Comparison of ENCODE assay signal across 2 cellular contexts in the genomic region with DNA sequence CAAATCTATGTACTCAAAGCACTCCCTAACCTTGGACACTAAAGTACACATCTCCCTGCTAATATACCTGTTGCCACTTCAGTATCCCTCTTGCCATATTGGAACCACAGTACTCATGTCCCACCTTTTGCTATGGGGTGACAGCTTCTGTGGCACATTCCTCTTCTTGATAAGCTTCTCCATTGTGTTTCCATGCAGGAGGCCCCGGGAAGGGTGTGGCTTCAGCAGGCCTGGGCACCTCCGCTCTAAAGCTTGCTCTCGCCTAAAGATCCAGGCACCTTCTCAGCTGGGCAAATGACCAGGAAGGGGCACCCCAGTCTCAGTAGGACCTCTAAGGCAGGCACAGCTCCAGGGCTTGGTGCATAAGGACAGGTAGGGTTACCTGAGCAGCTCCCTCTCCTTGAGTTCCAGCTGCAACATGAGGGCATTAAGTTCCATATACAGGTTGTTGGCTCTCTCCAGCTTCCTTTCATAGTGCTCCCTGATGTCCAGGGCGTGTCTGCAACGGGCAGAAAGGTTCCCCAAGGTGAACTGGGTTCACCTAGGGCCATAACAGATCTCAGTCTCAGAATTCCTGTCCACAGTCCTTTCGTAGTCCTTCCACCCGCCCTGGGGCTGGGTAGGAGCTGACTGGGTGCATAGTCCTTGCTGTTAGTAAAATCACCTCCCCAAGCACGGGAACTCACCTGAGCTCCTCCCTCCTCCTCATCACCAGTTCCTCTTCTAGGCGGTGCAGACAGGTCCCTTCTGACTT.
A peak's percentile ranks its signal among the peaks of the same experiment; 100 is the strongest.
TF ChIP-seq lines count a peak whose summit lies in the region.

No MANE protein-coding gene starts in this region.

TF ChIP-seq in HCT116, 20 proteins besides CTCF, POLR2A, EP300 and RAD21:
- TF ChIP-seq POLR2AphosphoS5 (IDR thresholded peaks at IDR 0.05; ENCODE audit: low read depth, low read length) (peak; percentile 51), CEBPB (IDR thresholded peaks at IDR 0.05; ENCODE audit: low read depth) (no peak)

TF ChIP-seq in K562, 482 proteins besides CTCF, POLR2A, EP300 and RAD21:
- TF ChIP-seq POLR2H (tag; IDR thresholded peaks at IDR 0.05; ENCODE audit: low read depth) (no peak), ZNF408 (CRISPR knock-in tag; IDR thresholded peaks at IDR 0.05; ENCODE audit: low read depth) (no peak), SUPT5H (IDR thresholded peaks at IDR 0.05) (peak; percentile 61), POLR2B (IDR thresholded peaks at IDR 0.05; ENCODE audit: low read depth, partially characterized antibody) (peak; percentile 67), POLR2AphosphoS5 (IDR thresholded peaks at IDR 0.05; ENCODE audit: control insufficient read depth, insufficient read depth, low read depth, low read length) (peak; percentile 47; the same call in 1 of the 2 replicates), FOXA1 (IDR thresholded peaks at IDR 0.05; ENCODE audit: borderline replicate concordance) (no peak), CTBP1 (IDR thresholded peaks at IDR 0.05; ENCODE audit: borderline replicate concordance) (no peak), CBFA2T2 (conservative IDR thresholded peaks at IDR 0.05) (no peak), SIRT6 (IDR thresholded peaks at IDR 0.05; ENCODE audit: low read depth, low read length) (peak; percentile 60), MED1 (CRISPR knock-in tag; IDR thresholded peaks at IDR 0.05; ENCODE audit: borderline replicate concordance) (no peak)
- TF ChIP-seq, protein P1, sequence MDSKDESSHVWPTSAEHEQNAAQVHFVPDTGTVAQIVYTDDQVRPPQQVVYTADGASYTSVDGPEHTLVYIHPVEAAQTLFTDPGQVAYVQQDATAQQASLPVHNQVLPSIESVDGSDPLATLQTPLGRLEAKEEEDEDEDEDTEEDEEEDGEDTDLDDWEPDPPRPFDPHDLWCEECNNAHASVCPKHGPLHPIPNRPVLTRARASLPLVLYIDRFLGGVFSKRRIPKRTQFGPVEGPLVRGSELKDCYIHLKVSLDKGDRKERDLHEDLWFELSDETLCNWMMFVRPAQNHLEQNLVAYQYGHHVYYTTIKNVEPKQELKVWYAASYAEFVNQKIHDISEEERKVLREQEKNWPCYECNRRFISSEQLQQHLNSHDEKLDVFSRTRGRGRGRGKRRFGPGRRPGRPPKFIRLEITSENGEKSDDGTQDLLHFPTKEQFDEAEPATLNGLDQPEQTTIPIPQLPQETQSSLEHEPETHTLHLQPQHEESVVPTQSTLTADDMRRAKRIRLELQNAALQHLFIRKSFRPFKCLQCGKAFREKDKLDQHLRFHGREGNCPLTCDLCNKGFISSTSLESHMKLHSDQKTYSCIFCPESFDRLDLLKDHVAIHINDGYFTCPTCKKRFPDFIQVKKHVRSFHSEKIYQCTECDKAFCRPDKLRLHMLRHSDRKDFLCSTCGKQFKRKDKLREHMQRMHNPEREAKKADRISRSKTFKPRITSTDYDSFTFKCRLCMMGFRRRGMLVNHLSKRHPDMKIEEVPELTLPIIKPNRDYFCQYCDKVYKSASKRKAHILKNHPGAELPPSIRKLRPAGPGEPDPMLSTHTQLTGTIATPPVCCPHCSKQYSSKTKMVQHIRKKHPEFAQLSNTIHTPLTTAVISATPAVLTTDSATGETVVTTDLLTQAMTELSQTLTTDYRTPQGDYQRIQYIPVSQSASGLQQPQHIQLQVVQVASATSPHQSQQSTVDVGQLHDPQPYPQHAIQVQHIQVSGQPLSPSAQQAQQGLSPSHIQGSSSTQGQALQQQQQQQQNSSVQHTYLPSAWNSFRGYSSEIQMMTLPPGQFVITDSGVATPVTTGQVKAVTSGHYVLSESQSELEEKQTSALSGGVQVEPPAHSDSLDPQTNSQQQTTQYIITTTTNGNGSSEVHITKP (IDR thresholded peaks at IDR 0.05; ENCODE audit: partially characterized antibody) = no peak
- TF ChIP-seq, protein P2, sequence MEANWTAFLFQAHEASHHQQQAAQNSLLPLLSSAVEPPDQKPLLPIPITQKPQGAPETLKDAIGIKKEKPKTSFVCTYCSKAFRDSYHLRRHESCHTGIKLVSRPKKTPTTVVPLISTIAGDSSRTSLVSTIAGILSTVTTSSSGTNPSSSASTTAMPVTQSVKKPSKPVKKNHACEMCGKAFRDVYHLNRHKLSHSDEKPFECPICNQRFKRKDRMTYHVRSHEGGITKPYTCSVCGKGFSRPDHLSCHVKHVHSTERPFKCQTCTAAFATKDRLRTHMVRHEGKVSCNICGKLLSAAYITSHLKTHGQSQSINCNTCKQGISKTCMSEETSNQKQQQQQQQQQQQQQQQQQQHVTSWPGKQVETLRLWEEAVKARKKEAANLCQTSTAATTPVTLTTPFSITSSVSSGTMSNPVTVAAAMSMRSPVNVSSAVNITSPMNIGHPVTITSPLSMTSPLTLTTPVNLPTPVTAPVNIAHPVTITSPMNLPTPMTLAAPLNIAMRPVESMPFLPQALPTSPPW (CRISPR knock-in tag; IDR thresholded peaks at IDR 0.05) = peak; percentile 1; the same call in 1 of the 2 replicates
